ENCODE assay signal across 19 cellular contexts in genomic region chr6:122649701-122650100, GRCh38. TPM values are rescaled to one million over a fixed set of nuclear protein-coding genes. Genes with fewer than 3 reads are reported as not detected.
DNase-seq lines count a peak whose midpoint lies in the region; FAIRE-seq and TF ChIP-seq lines count a peak whose summit lies in the region.
"Had no signal": no experiment of that assay in that cellular context is flagged by ENCODE, and none has a peak within 500 bp of the region (broad histone marks: within the 10 kb centered on the region; RNA-seq: fewer than 3 reads in every experiment).

No MANE protein-coding gene starts in this region.

- H2AFZ ChIP-seq in keratinocyte (ENCODE audit: control insufficient read depth, low read length), result no peak overlapping the region
- H2AFZ ChIP-seq: GM23338, PC-9 had no signal

- H3K4me2 ChIP-seq in keratinocyte (ENCODE audit: control insufficient read depth, extremely low read depth, insufficient read depth, low read depth, low read length), result no peak overlapping the region
- H3K4me2 ChIP-seq: GM23338, PC-9 had no signal

- no peak for TF ChIP-seq POLR2A in H54 (IDR thresholded peaks at IDR 0.05; ENCODE audit: low read depth, low read length)

- no peaks in the 10 kb centered on the region for H3K9me3 ChIP-seq in keratinocyte (ENCODE audit: control insufficient read depth, low read depth, low read length)

- no peaks in the 10 kb centered on the region for H3K36me3 ChIP-seq in keratinocyte (ENCODE audit: control insufficient read depth in 2 of 2, extremely low read depth in 1 of 2, insufficient read depth in 2 of 2, low read length in 2 of 2)

- peaks cover 12% of the 10 kb centered on the region for H3K4me1 ChIP-seq in keratinocyte (ENCODE audit: control insufficient read depth, extremely low read depth, insufficient read depth, low read length)

- H3K79me2 ChIP-seq in keratinocyte (ENCODE audit: control insufficient read depth, insufficient read depth, low read length), result no peaks in the 10 kb centered on the region

- no peak for DNase-seq in H54 (ENCODE audit: insufficient read length, low spot score)
- peak; percentile 57 for DNase-seq in M059J (ENCODE audit: low read depth)
- DNase-seq in astrocyte of the spinal cord (ENCODE audit: low read depth, low spot score), result peak; percentile 47
- DNase-seq in keratinocyte (ENCODE audit: low read depth, low spot score), result no peak
- DNase-seq in islet precursor cell, result no peak
- no peak for DNase-seq in NCI-H2196 (lab: John Stamatoyannopoulos, UW; ENCODE audit: unreplicated experiment)
- no peak for DNase-seq in HT-29 (ENCODE audit: low spot score)
- DNase-seq in GM19238 (ENCODE audit: insufficient read length, low spot score), result no peak
- DNase-seq: GF-D8, MV-4-11, NCI-H1417, NCI-H187, NCI-H226, NCI-H526, PC-9, T-helper 1 cell had no signal

- H3K9ac ChIP-seq in keratinocyte (ENCODE audit: control insufficient read depth, extremely low read depth, insufficient read depth, low read length), result no peak overlapping the region

- H3K4me3 ChIP-seq in astrocyte of the spinal cord (ENCODE audit: low read depth, low read length) (no peak overlapping the region), keratinocyte (ENCODE audit: control insufficient read depth in 2 of 3, extremely low read depth in 1 of 3, insufficient read depth in 2 of 3, low read depth in 1 of 3, low read length in 3 of 3) (no peak overlapping the region)
- H3K4me3 ChIP-seq: GM23338, PC-9 had no signal

- H3K27ac ChIP-seq in keratinocyte (ENCODE audit: control insufficient read depth, insufficient read depth, low read length), result no peak overlapping the region
- H3K27ac ChIP-seq: HL-60, PC-9 had no signal

- dilution Hi-C loops in keratinocyte (cut with MboI; ENCODE audit: extremely low pct_ligation_motif_present, low sequenced_read_pairs), result no loop called here

- H4K20me1 ChIP-seq in keratinocyte (ENCODE audit: control insufficient read depth, extremely low read depth, insufficient read depth, low read length), result no peaks in the 10 kb centered on the region

- H3K9me1 ChIP-seq in keratinocyte (ENCODE audit: control insufficient read depth, extremely low read depth, insufficient read depth, low read length), result no peaks in the 10 kb centered on the region

- TF ChIP-seq CTCF in astrocyte of the spinal cord (IDR thresholded peaks at IDR 0.05; ENCODE audit: low read depth, low read length) (no peak), keratinocyte (optimal IDR thresholded peaks at IDR 0.05 in 1 of 3, IDR thresholded peaks at IDR 0.05 in 1 of 3, conservative IDR thresholded peaks at IDR 0.05 in 1 of 3; ENCODE audit: extremely low read depth in 1 of 3, insufficient read depth in 2 of 3, low read length in 3 of 3) (no peak)

- H3K27me3 ChIP-seq in keratinocyte (ENCODE audit: control insufficient read depth, extremely low read depth, insufficient read depth, low read length), result no peaks in the 10 kb centered on the region

- peak; percentile 11 for FAIRE-seq in H54 (lab: Jason Lieb, UNC)
- peak; percentile 76 for FAIRE-seq in keratinocyte (lab: Jason Lieb, UNC)
- FAIRE-seq: GM19239 had no signal

- in situ Hi-C loops in astrocyte of the spinal cord (cut with HindIII; ENCODE audit: low sequenced_read_pairs), result no loop called here

RNA-seq across cellular contexts. Expression of gene PKIB, which starts 39.5 kb away (rescaled TPM):
- total RNA-seq in M059J (2014; rRNA removed; shearing (Covaris generic)), result 4.2 and 4.4 TPM in 2 replicates
- 4.4 to 8.7 TPM (median 5.8 TPM) in 3 replicates for polyA plus RNA-seq in keratinocyte
- 6.2 TPM for polyA plus RNA-seq in keratinocyte (2011; ENCODE audit: low read depth)
- 5.8 and 11.9 TPM in 2 replicates for polyA plus RNA-seq in keratinocyte (2011; cell fraction: cytosol; rRNA removed)
- polyA plus RNA-seq in keratinocyte (2011; cell fraction: nucleus; rRNA removed), result 3.5 and 3.8 TPM in 2 replicates
- 4.6 and 13.5 TPM in 2 replicates for polyA plus RNA-seq in keratinocyte (2012; ENCODE audit: low replicate concordance)
- polyA minus RNA-seq in keratinocyte, result 0.86 to 3.3 TPM in 2 of 3 replicates, not detected in the other
- 3.3 TPM for polyA minus RNA-seq in keratinocyte (2011; cell fraction: cytosol; rRNA and poly(A)+ RNA removed)
- polyA minus RNA-seq in keratinocyte (2011; cell fraction: nucleus; rRNA and poly(A)+ RNA removed), result 1.7 and 3.7 TPM in 2 replicates
- 5.8 and 6.1 TPM in 2 replicates for total RNA-seq in HT-29 (2014; rRNA removed; shearing (Covaris generic))

Comparison
In these comparisons a context has a peak if more than half of its experiments do, and no peak if none do; other contexts are left out.
1. DNase-seq: peak in M059J (single experiment) and astrocyte of the spinal cord (single experiment); none in H54 (single experiment), keratinocyte (single experiment), islet precursor cell (single experiment), NCI-H2196 (single experiment), HT-29 (single experiment) and GM19238 (single experiment).